14 cellular contexts compared by ENCODE assay signal in genomic region chr5:132059043-132059695, GRCh38. TPM values are rescaled to one million over a fixed set of nuclear protein-coding genes. Genes with fewer than 3 reads are reported as not detected.
A peak's percentile ranks its signal among the peaks of the same experiment; 100 is the strongest.
DNase-seq lines count a peak whose midpoint lies in the region; ATAC-seq, FAIRE-seq and TF ChIP-seq lines count a peak whose summit lies in the region.
"Had no signal": no experiment of that assay in that cellular context is flagged by ENCODE, and none has a peak within 500 bp of the region (broad histone marks: within the 10 kb centered on the region; RNA-seq: fewer than 3 reads in every experiment).

No MANE protein-coding gene starts in this region.

- in situ Hi-C loops in HepG2 (cut with HindIII; ENCODE audit: extremely low pct_ligation_motif_present, low pct_unique_long_range_greater_than_20kb): no loop called here

- 46% methylated on average over 9 of the region's 9 CpGs for WGBS in HepG2 (ENCODE audit: low lambda C conversion rate)

- H3K9me3 ChIP-seq in HepG2 (ENCODE audit: low read length) (no peaks in the 10 kb centered on the region), upper lobe of right lung (no peaks in the 10 kb centered on the region)
- H3K9me3 ChIP-seq: upper lobe of left lung had no signal

- H3K79me2 ChIP-seq in HepG2 (ENCODE audit: insufficient read depth, low read length): no peaks in the 10 kb centered on the region
- H3K79me2 ChIP-seq: parathyroid adenoma had no signal

- no peak for TF ChIP-seq CTCF in HepG2 (CRISPR knock-in tag; IDR thresholded peaks at IDR 0.05)
- TF ChIP-seq CTCF in upper lobe of right lung (IDR thresholded peaks at IDR 0.05): no peak

- no TSS peak for BruUV-seq in HepG2 (replicated peaks; lab: Mats Ljungman, UMichigan)

- H3K9ac ChIP-seq in HepG2 (ENCODE audit: insufficient read depth, low read depth, low read length): no peak overlapping the region
- H3K9ac ChIP-seq: parathyroid adenoma had no signal

- H3K27me3 ChIP-seq in HepG2 (ENCODE audit: control insufficient read depth in 1 of 2, insufficient read depth in 2 of 2, low read length in 2 of 2): peaks cover 3 to 11% of the 10 kb centered on the region in 2 experiments; a peak in 2 of 5 replicates
- no peaks in the 10 kb centered on the region for H3K27me3 ChIP-seq in upper lobe of right lung
- H3K27me3 ChIP-seq: upper lobe of left lung had no signal

- peaks cover 9% of the 10 kb centered on the region for H3K4me1 ChIP-seq in HepG2 (ENCODE audit: insufficient read depth, low read length)
- no peaks in the 10 kb centered on the region for H3K4me1 ChIP-seq in upper lobe of right lung
- H3K4me1 ChIP-seq: parathyroid adenoma, upper lobe of left lung had no signal

- TF ChIP-seq RAD21 in HepG2 (CRISPR knock-in tag; IDR thresholded peaks at IDR 0.05): no peak

- no peak for ATAC-seq in HepG2
- no peak for ATAC-seq in upper lobe of right lung

- POLR2A ChIA-PET in HepG2 (lab: Yijun Ruan, JAX): no interaction called here

- CTCF ChIA-PET in HepG2 (lab: Yijun Ruan, JAX; ENCODE audit: low intra/inter-chr PET ratio, low total read pairs): no interaction called here

- peak; percentile 35 for DNase-seq in activated naive CD4-positive, alpha-beta T cell treated with Interleukin-2 at 50 U/mL for 16 hours
- no peak for DNase-seq in activated naive CD4-positive, alpha-beta T cell (lab: John Stamatoyannopoulos, UW)
- DNase-seq in activated T-helper 1 cell treated with Interleukin-2 at 50 U/mL for 16 hours (ENCODE audit: low read depth): peak; percentile 22
- no peak for DNase-seq in HepG2 (ENCODE audit: low spot score)
- peak; percentile 53 for DNase-seq in upper lobe of right lung
- no peak for DNase-seq in NCI-H2196 treated with DMSO at 0.1 percent for 48 hours (lab: John Stamatoyannopoulos, UW; ENCODE audit: unreplicated experiment)
- no peak for DNase-seq in RKO (ENCODE audit: low spot score)
- no peak for DNase-seq in COLO668 (lab: John Stamatoyannopoulos, UW; ENCODE audit: unreplicated experiment)
- DNase-seq: kidney glomerular epithelial cell, NCI-H524 treated with DMSO at 0.1 percent for 48 hours had no signal

- H3K36me3 ChIP-seq in HepG2 (replicated peaks in 1 of 2; ENCODE audit: control insufficient read depth in 1 of 2, insufficient read depth in 2 of 2, low read length in 2 of 2) (no peaks in the 10 kb centered on the region), upper lobe of right lung (no peaks in the 10 kb centered on the region)
- H3K36me3 ChIP-seq: upper lobe of left lung had no signal

- H3K4me2 ChIP-seq in HepG2 (ENCODE audit: low read depth, low read length): no peak overlapping the region

- H3K4me3 ChIP-seq in HepG2 (replicated peaks in 1 of 3; ENCODE audit: insufficient read depth in 1 of 3, low read depth in 2 of 3, low read length in 3 of 3): no peak overlapping the region
- no peak overlapping the region for H3K4me3 ChIP-seq in upper lobe of right lung
- H3K4me3 ChIP-seq: upper lobe of left lung had no signal

- TF ChIP-seq EP300 in HepG2 (IDR thresholded peaks at IDR 0.05; ENCODE audit: low read depth in 2 of 2, low read length in 2 of 2) (no peak), HepG2 (CRISPR knock-in tag; IDR thresholded peaks at IDR 0.05; ENCODE audit: borderline replicate concordance) (no peak)

- no peak for FAIRE-seq in HepG2 (lab: Jason Lieb, UNC)

- H3K27ac ChIP-seq in HepG2 (ENCODE audit: extremely low read length, insufficient read depth, low read length) (no peak overlapping the region), upper lobe of right lung (no peak overlapping the region)
- H3K27ac ChIP-seq: parathyroid adenoma, upper lobe of left lung had no signal

- H2AFZ ChIP-seq in HepG2 (ENCODE audit: low read length): no peak overlapping the region
- H2AFZ ChIP-seq: parathyroid adenoma had no signal

- intact Hi-C loops in HepG2 (cut with micrococcal nuclease; ENCODE audit: unreplicated experiment) (no loop called here), upper lobe of right lung (cut with DNase I) (no loop called here)

- TF ChIP-seq POLR2A in HepG2 (IDR thresholded peaks at IDR 0.05; ENCODE audit: insufficient read depth in 1 of 2, low read depth in 2 of 2, low read length in 2 of 2): no peak

- no peaks in the 10 kb centered on the region for H4K20me1 ChIP-seq in HepG2 (ENCODE audit: insufficient read depth, low read length)

TF ChIP-seq in HepG2, 621 proteins besides CTCF, POLR2A, EP300 and RAD21 (continues in another document):
- TF ChIP-seq ZBTB42 (CRISPR knock-in tag; IDR thresholded peaks at IDR 0.05): no peak
- TF ChIP-seq MAFF (IDR thresholded peaks at IDR 0.05; ENCODE audit: low read depth, low read length): peak; percentile 75

RNA-seq across cellular contexts. Expression of gene IL3, which starts 1.3 kb away (rescaled TPM):
- total RNA-seq in HepG2 (2016; rRNA removed; fragmentation: Illumina TruSeq; extraction: Trizol): not detected in 2 replicates
- not detected in 2 replicates for total RNA-seq in HepG2 (2016; cell fraction: cytosol; rRNA removed; fragmentation: Illumina TruSeq; extraction: Trizol; ENCODE audit: low read depth)
- not detected in 2 replicates for total RNA-seq in HepG2 (2016; cell fraction: insoluble cytoplasmic fraction; rRNA removed; fragmentation: Illumina TruSeq; extraction: Trizol)
- total RNA-seq in HepG2 (2016; cell fraction: membrane; rRNA removed; fragmentation: Illumina TruSeq; extraction: Trizol): not detected in 2 replicates
- not detected in 2 replicates for total RNA-seq in HepG2 (2016; cell fraction: nucleus; rRNA removed; fragmentation: Illumina TruSeq; extraction: Trizol)
- polyA plus RNA-seq in HepG2 (2011; rRNA removed): not detected in 2 replicates
- polyA plus RNA-seq in HepG2 (2011; cell fraction: cytosol; rRNA removed): not detected in 2 replicates
- polyA plus RNA-seq in HepG2 (2011; cell fraction: nucleus; rRNA removed): not detected in 2 replicates
- polyA plus RNA-seq in HepG2 (2012): not detected in 2 replicates
- not detected in 2 replicates for polyA plus RNA-seq in HepG2 (2016; cell fraction: cytosol; fragmentation: Illumina TruSeq; extraction: Trizol; ENCODE audit: low read depth)
- polyA plus RNA-seq in HepG2 (2016; cell fraction: insoluble cytoplasmic fraction; fragmentation: Illumina TruSeq; extraction: Trizol; ENCODE audit: low read depth): not detected in 2 replicates
- not detected in 2 replicates for polyA plus RNA-seq in HepG2 (2016; cell fraction: membrane; fragmentation: Illumina TruSeq; extraction: Trizol; ENCODE audit: low read depth)
- polyA plus RNA-seq in HepG2 (2016; cell fraction: nucleus; fragmentation: Illumina TruSeq; extraction: Trizol; ENCODE audit: insufficient read depth, low read depth): not detected in 2 replicates
- not detected in 2 replicates for polyA minus RNA-seq in HepG2 (2011; rRNA and poly(A)+ RNA removed; ENCODE audit: low replicate concordance)
- not detected in 2 replicates for polyA minus RNA-seq in HepG2 (2011; cell fraction: cytosol; rRNA and poly(A)+ RNA removed)
- not detected in 2 replicates for polyA minus RNA-seq in HepG2 (2011; cell fraction: nucleus; rRNA and poly(A)+ RNA removed)
- not detected for total RNA-seq in upper lobe of right lung
- total RNA-seq: H4, upper lobe of left lung had no signal
- polyA plus RNA-seq: AG04450 had no signal

RNA-seq across cellular contexts. Expression of gene CSF2, which starts 14.4 kb away (rescaled TPM):
- not detected in 2 replicates for total RNA-seq in HepG2 (2016; rRNA removed; fragmentation: Illumina TruSeq; extraction: Trizol)
- not detected in 2 replicates for total RNA-seq in HepG2 (2016; cell fraction: cytosol; rRNA removed; fragmentation: Illumina TruSeq; extraction: Trizol; ENCODE audit: low read depth)
- total RNA-seq in HepG2 (2016; cell fraction: insoluble cytoplasmic fraction; rRNA removed; fragmentation: Illumina TruSeq; extraction: Trizol): not detected in 2 replicates
- not detected in 2 replicates for total RNA-seq in HepG2 (2016; cell fraction: membrane; rRNA removed; fragmentation: Illumina TruSeq; extraction: Trizol)
- total RNA-seq in HepG2 (2016; cell fraction: nucleus; rRNA removed; fragmentation: Illumina TruSeq; extraction: Trizol): not detected in 2 replicates
- polyA plus RNA-seq in HepG2 (2011; rRNA removed): not detected in 2 replicates
- not detected in 2 replicates for polyA plus RNA-seq in HepG2 (2011; cell fraction: cytosol; rRNA removed)
- not detected in 2 replicates for polyA plus RNA-seq in HepG2 (2011; cell fraction: nucleus; rRNA removed)
- not detected in 2 replicates for polyA plus RNA-seq in HepG2 (2012)
- not detected in 2 replicates for polyA plus RNA-seq in HepG2 (2016; cell fraction: cytosol; fragmentation: Illumina TruSeq; extraction: Trizol; ENCODE audit: low read depth)
- not detected in 2 replicates for polyA plus RNA-seq in HepG2 (2016; cell fraction: insoluble cytoplasmic fraction; fragmentation: Illumina TruSeq; extraction: Trizol; ENCODE audit: low read depth)
- polyA plus RNA-seq in HepG2 (2016; cell fraction: membrane; fragmentation: Illumina TruSeq; extraction: Trizol; ENCODE audit: low read depth): not detected in 2 replicates
- not detected in 2 replicates for polyA plus RNA-seq in HepG2 (2016; cell fraction: nucleus; fragmentation: Illumina TruSeq; extraction: Trizol; ENCODE audit: insufficient read depth, low read depth)
- polyA minus RNA-seq in HepG2 (2011; rRNA and poly(A)+ RNA removed; ENCODE audit: low replicate concordance): not detected in 2 replicates
- polyA minus RNA-seq in HepG2 (2011; cell fraction: cytosol; rRNA and poly(A)+ RNA removed): not detected in 2 replicates
- not detected in 2 replicates for polyA minus RNA-seq in HepG2 (2011; cell fraction: nucleus; rRNA and poly(A)+ RNA removed)
- total RNA-seq in upper lobe of right lung: 7.1 TPM
- polyA plus RNA-seq: AG04450 had no signal

RNA-seq across cellular contexts. Expression of gene ACSL6, which starts 47.7 kb away (rescaled TPM):
- 2.5 and 3.7 TPM in 2 replicates for total RNA-seq in HepG2 (2016; rRNA removed; fragmentation: Illumina TruSeq; extraction: Trizol)
- 0.40 and 0.71 TPM in 2 replicates for total RNA-seq in HepG2 (2016; cell fraction: cytosol; rRNA removed; fragmentation: Illumina TruSeq; extraction: Trizol; ENCODE audit: low read depth)
- 2.5 and 3.7 TPM in 2 replicates for total RNA-seq in HepG2 (2016; cell fraction: insoluble cytoplasmic fraction; rRNA removed; fragmentation: Illumina TruSeq; extraction: Trizol)
- total RNA-seq in HepG2 (2016; cell fraction: membrane; rRNA removed; fragmentation: Illumina TruSeq; extraction: Trizol): 1.2 and 1.4 TPM in 2 replicates
- 7.7 and 9.1 TPM in 2 replicates for total RNA-seq in HepG2 (2016; cell fraction: nucleus; rRNA removed; fragmentation: Illumina TruSeq; extraction: Trizol)
- 3.8 and 8.3 TPM in 2 replicates for polyA plus RNA-seq in HepG2 (2011; rRNA removed)
- polyA plus RNA-seq in HepG2 (2011; cell fraction: cytosol; rRNA removed): 1.2 and 1.9 TPM in 2 replicates
- 34.1 and 36.0 TPM in 2 replicates for polyA plus RNA-seq in HepG2 (2011; cell fraction: nucleus; rRNA removed)
- polyA plus RNA-seq in HepG2 (2012): 2.4 and 4.2 TPM in 2 replicates
- 0.34 and 0.45 TPM in 2 replicates for polyA plus RNA-seq in HepG2 (2016; cell fraction: cytosol; fragmentation: Illumina TruSeq; extraction: Trizol; ENCODE audit: low read depth)
- 1.7 and 2.1 TPM in 2 replicates for polyA plus RNA-seq in HepG2 (2016; cell fraction: insoluble cytoplasmic fraction; fragmentation: Illumina TruSeq; extraction: Trizol; ENCODE audit: low read depth)
- 0.49 and 0.72 TPM in 2 replicates for polyA plus RNA-seq in HepG2 (2016; cell fraction: membrane; fragmentation: Illumina TruSeq; extraction: Trizol; ENCODE audit: low read depth)
- polyA plus RNA-seq in HepG2 (2016; cell fraction: nucleus; fragmentation: Illumina TruSeq; extraction: Trizol; ENCODE audit: insufficient read depth, low read depth): 7.7 and 7.8 TPM in 2 replicates
- polyA minus RNA-seq in HepG2 (2011; rRNA and poly(A)+ RNA removed; ENCODE audit: low replicate concordance): 0.35 and 13.5 TPM in 2 replicates
- 0.88 and 2.8 TPM in 2 replicates for polyA minus RNA-seq in HepG2 (2011; cell fraction: cytosol; rRNA and poly(A)+ RNA removed)
- polyA minus RNA-seq in HepG2 (2011; cell fraction: nucleus; rRNA and poly(A)+ RNA removed): 11.3 and 17.3 TPM in 2 replicates
- total RNA-seq in upper lobe of right lung: 0.98 TPM
- polyA plus RNA-seq: AG04450 had no signal

Comparison
In these comparisons a context has a peak if more than half of its experiments do, and no peak if none do; other contexts are left out.
1. DNase-seq: peak in activated naive CD4-positive, alpha-beta T cell treated with Interleukin-2 at 50 U/mL for 16 hours (single experiment), activated T-helper 1 cell treated with Interleukin-2 at 50 U/mL for 16 hours (single experiment) and upper lobe of right lung (single experiment); none in activated naive CD4-positive, alpha-beta T cell (0 of 4), HepG2 (single experiment), NCI-H2196 treated with DMSO at 0.1 percent for 48 hours (single experiment), RKO (single experiment) and COLO668 (single experiment).